In genomic region chr10:102151774-102152544, GRCh38 we compare ENCODE assay signal across 8 cellular contexts. TPM values are rescaled to one million over a fixed set of nuclear protein-coding genes. Genes with fewer than 3 reads are reported as not detected.
A peak's percentile ranks its signal among the peaks of the same experiment; 100 is the strongest.
DNase-seq lines count a peak whose midpoint lies in the region; ATAC-seq and TF ChIP-seq lines count a peak whose summit lies in the region.

NOLC1 (plus strand) TSS chr10:102152389; CDS start chr10:102152411, 22 bp downstream.

- POLR2A ChIA-PET in BJ (lab: Charles Lee) = no interaction called here

- H3K36me3 ChIP-seq in BJ (ENCODE audit: control insufficient read depth, insufficient read depth, low read length) (peaks cover 22% of the 10 kb centered on the region), colonic mucosa (no peaks in the 10 kb centered on the region)

- peak within 1 kb of the TSS; percentile 99 for H3K27ac Mint-ChIP-seq in activated CD4-positive, alpha-beta T cell treated with anti-CD3 and anti-CD28 coated beads, Interleukin-2, amount 10 ng/mL, durations not matched to agents 24 days and 14 days

- H3K36me3 Mint-ChIP-seq in activated CD4-positive, alpha-beta T cell treated with anti-CD3 and anti-CD28 coated beads, Interleukin-2, amount 10 ng/mL, durations not matched to agents 24 days and 14 days (ENCODE audit: low read depth) = peaks cover 86% of the 10 kb centered on the region

- DNase-seq in BJ (ENCODE audit: low read depth) (peak; percentile 95), NCI-H526 treated with DMSO at 0.1 percent for 48 hours (lab: John Stamatoyannopoulos, UW) (peak; percentile 88), colonic mucosa (peak; percentile 100), kidney tubule cell (ENCODE audit: low spot score) (peak; percentile 99)
- peak; percentile 100 for DNase-seq in activated CD4-positive, alpha-beta T cell treated with anti-CD3 and anti-CD28 coated beads, Interleukin-2, amount 10 ng/mL, durations not matched to agents 24 days and 14 days
- DNase-seq in stimulated activated CD4-positive, alpha-beta T cell treated with anti-CD3 and anti-CD28 coated beads, Interleukin-1b, Interleukin-23, amount 100 ng/mL, for 24 hours (ENCODE audit: low read depth in 4 of 4, low spot score in 1 of 4) = peak; percentile 99 to 100 (median 99)

- peak within 1 kb of the TSS; percentile 99 for H3K4me3 Mint-ChIP-seq in activated CD4-positive, alpha-beta T cell treated with anti-CD3 and anti-CD28 coated beads, Interleukin-2, amount 10 ng/mL, durations not matched to agents 24 days and 14 days

- ATAC-seq in GM19324 (IDR thresholded peaks at IDR 0.05; ENCODE audit: low FRiP score, unreplicated experiment) (peak; percentile 99), HG03469 (IDR thresholded peaks at IDR 0.05; ENCODE audit: unreplicated experiment) (peak; percentile 78)

- CTCF ChIA-PET in BJ (lab: Yijun Ruan, JAX) = interaction anchor here (0.9 to 2.6 kb wide), 6 partner anchors 18 to 327 kb away, joined by 3 to 7 read pairs (median 3); partner anchors contain the start of gene PPRC1

- H3K4me3 ChIP-seq in BJ (ENCODE audit: low read depth, low read length) = peak within 1 kb of the TSS; percentile 77
- peak within 1 kb of the TSS; percentile 85 for H3K4me3 ChIP-seq in colonic mucosa

- H3K9me3 ChIP-seq in colonic mucosa = no peaks in the 10 kb centered on the region

- H3K4me1 ChIP-seq in colonic mucosa = peaks cover 10% of the 10 kb centered on the region

- no peaks in the 10 kb centered on the region for H3K9me3 Mint-ChIP-seq in activated CD4-positive, alpha-beta T cell treated with anti-CD3 and anti-CD28 coated beads, Interleukin-2, amount 10 ng/mL, durations not matched to agents 24 days and 14 days

- intact Hi-C loops in activated CD4-positive, alpha-beta T cell treated with anti-CD3 and anti-CD28 coated beads, Interleukin-2, amount 10 ng/mL, durations not matched to agents 24 days and 14 days (cut with micrococcal nuclease) = loop anchor here (1.0 to 10.0 kb wide), 9 partner anchors 17 to 493 kb away; partner anchors contain the start of genes ACTR1A, C10orf95, FBXL15 and HPS6
- intact Hi-C loops in colonic mucosa (cut with DNase I) = no loop called here

- H3K9ac ChIP-seq in colonic mucosa (ENCODE audit: low read depth in 2 of 2, low read length in 2 of 2) = peak within 1 kb of the TSS; percentile 95 to 96

- H3K27me3 Mint-ChIP-seq in activated CD4-positive, alpha-beta T cell treated with anti-CD3 and anti-CD28 coated beads, Interleukin-2, amount 10 ng/mL, durations not matched to agents 24 days and 14 days = peaks cover 2% of the 10 kb centered on the region

- H3K27ac ChIP-seq in colonic mucosa = peak within 1 kb of the TSS; percentile 87

- TF ChIP-seq CTCF in BJ (IDR thresholded peaks at IDR 0.05; ENCODE audit: insufficient read depth, low read depth, low read length) (no peak), colonic mucosa (IDR thresholded peaks at IDR 0.05) (no peak)

- H3K4me1 Mint-ChIP-seq in activated CD4-positive, alpha-beta T cell treated with anti-CD3 and anti-CD28 coated beads, Interleukin-2, amount 10 ng/mL, durations not matched to agents 24 days and 14 days = peaks cover 45% of the 10 kb centered on the region

- H3K27me3 ChIP-seq in BJ (ENCODE audit: control insufficient read depth, insufficient read depth, low read length) = no peaks in the 10 kb centered on the region
- H3K27me3 ChIP-seq in colonic mucosa = no peaks in the 10 kb centered on the region

RNA-seq across cellular contexts. Expression of gene NOLC1, which starts in this region (rescaled TPM):
- polyA plus RNA-seq in BJ (2011; rRNA removed) = 47.5 and 49.2 TPM in 2 replicates
- polyA minus RNA-seq in BJ (2011; rRNA and poly(A)+ RNA removed) = 12.9 and 19.3 TPM in 2 replicates
- 268 and 281 TPM in 2 replicates for total RNA-seq in activated CD4-positive, alpha-beta T cell treated with anti-CD3 and anti-CD28 coated beads, Interleukin-2, amount 10 ng/mL, durations not matched to agents 24 days and 14 days
- total RNA-seq in colonic mucosa = 10 to 100 TPM; 34.5 to 68.2 TPM

Comparison
In these comparisons a context has a peak if more than half of its experiments do, and no peak if none do; other contexts are left out.
1. Peak in every context shown above with its lines: DNase-seq, ATAC-seq, H3K4me3 ChIP-seq and H3K27ac ChIP-seq.